In the genomic region with DNA sequence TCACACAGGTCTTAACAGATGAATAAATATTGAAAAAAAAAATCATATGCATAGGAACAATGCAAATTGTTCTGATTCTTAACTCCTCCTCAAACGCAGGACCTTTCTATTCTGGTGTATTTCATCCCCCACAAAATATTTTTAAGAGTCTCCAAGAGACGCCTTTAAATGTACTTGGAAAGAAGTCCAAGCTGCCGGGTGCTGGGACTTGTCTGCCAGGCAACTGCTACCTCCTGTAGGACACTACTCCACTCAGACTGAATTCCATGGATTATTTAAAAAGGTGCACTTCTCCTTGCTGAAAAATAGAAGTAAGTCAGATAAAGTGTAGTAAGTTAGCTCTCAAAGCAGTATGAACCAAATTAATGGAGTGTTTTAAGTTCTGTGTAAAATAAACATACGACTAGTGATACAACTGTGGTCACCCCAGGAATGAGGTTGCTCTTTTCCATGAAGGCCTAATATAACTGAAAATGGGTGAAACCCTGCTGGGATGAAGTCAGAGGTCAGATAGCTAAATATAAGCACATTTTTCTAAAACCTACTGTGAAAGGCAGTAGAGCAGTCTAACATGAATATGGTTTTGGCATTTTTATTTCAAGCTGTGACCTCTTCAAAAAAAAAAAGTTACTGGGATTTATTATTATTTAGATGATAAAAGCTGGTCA, we compare ENCODE assay signal across 17 cellular contexts.
"Had no signal": no experiment of that assay in that cellular context is flagged by ENCODE, and none has a peak within 500 bp of the region (broad histone marks: within the 10 kb centered on the region; RNA-seq: fewer than 3 reads in every experiment).

No MANE protein-coding gene starts in this region.

- DNase-seq: activated CD4-positive, alpha-beta T cell treated with anti-CD3 and anti-CD28 coated beads, Interleukin-2, amount 50 U/mL, for 1 hour; activated CD4-positive, CD25-positive, alpha-beta regulatory T cell; amniotic stem cell; colonic mucosa; effector CD8-positive, alpha-beta T cell; hippocampal formation; kidney glomerular epithelial cell; lower lobe of right lung; retina; SK-N-SH; small intestine; trophoblast cell had no signal

- H3K9me3 ChIP-seq: colonic mucosa had no signal

- H3K36me3 Mint-ChIP-seq: stimulated activated memory B cell treated with anti-CD40 and anti-IgM and Interleukin-4, amounts not matched to agents 10 μg/mL and 1 μg/mL and 100 μg/mL, for 72 hours had no signal

- H3K4me3 ChIP-seq: colonic mucosa, lower lobe of right lung had no signal

- H3K27ac ChIP-seq: colonic mucosa, lower lobe of right lung, parathyroid adenoma had no signal

- H3K27me3 ChIP-seq: colonic mucosa had no signal

- H3K27ac Mint-ChIP-seq: activated naive CD4-positive, alpha-beta T cell treated with anti-CD3 and anti-CD28 coated beads, Interleukin-2, amount 50 U/mL, for 24 hours; mesothelial cell of epicardium; stimulated activated memory B cell treated with anti-CD40 and anti-IgM and Interleukin-4, amounts not matched to agents 10 μg/mL and 1 μg/mL and 100 μg/mL, for 72 hours; T-helper 1 cell treated with Interleukin-12 subunit alpha and Interleukin-12 subunit beta and Interleukin-4 antibody, amounts not matched to agents 30 μg/mL and 1 μg/mL, for 36 hours had no signal

- H3K4me1 Mint-ChIP-seq: activated naive CD4-positive, alpha-beta T cell treated with anti-CD3 and anti-CD28 coated beads, Interleukin-2, amount 50 U/mL, for 24 hours; stimulated activated memory B cell treated with anti-CD40 and anti-IgM and Interleukin-4, amounts not matched to agents 10 μg/mL and 1 μg/mL and 100 μg/mL, for 72 hours had no signal

- H3K4me1 ChIP-seq: colonic mucosa, lower lobe of right lung, parathyroid adenoma had no signal

- H3K4me3 Mint-ChIP-seq: activated naive CD4-positive, alpha-beta T cell treated with anti-CD3 and anti-CD28 coated beads, Interleukin-2, amount 50 U/mL, for 24 hours; mesothelial cell of epicardium; stimulated activated memory B cell treated with anti-CD40 and anti-IgM and Interleukin-4, amounts not matched to agents 10 μg/mL and 1 μg/mL and 100 μg/mL, for 72 hours; T-helper 1 cell treated with Interleukin-12 subunit alpha and Interleukin-12 subunit beta and Interleukin-4 antibody, amounts not matched to agents 30 μg/mL and 1 μg/mL, for 36 hours had no signal

- H3K27me3 Mint-ChIP-seq: activated naive CD4-positive, alpha-beta T cell treated with anti-CD3 and anti-CD28 coated beads, Interleukin-2, amount 50 U/mL, for 24 hours; stimulated activated memory B cell treated with anti-CD40 and anti-IgM and Interleukin-4, amounts not matched to agents 10 μg/mL and 1 μg/mL and 100 μg/mL, for 72 hours had no signal

- H3K36me3 ChIP-seq: colonic mucosa, lower lobe of right lung had no signal

- ATAC-seq: lower lobe of right lung; stimulated activated memory B cell treated with anti-CD40 and anti-IgM and Interleukin-4, amounts not matched to agents 10 μg/mL and 1 μg/mL and 100 μg/mL, for 72 hours had no signal
